ENCODE assay signal across 25 cellular contexts in the genomic region with DNA sequence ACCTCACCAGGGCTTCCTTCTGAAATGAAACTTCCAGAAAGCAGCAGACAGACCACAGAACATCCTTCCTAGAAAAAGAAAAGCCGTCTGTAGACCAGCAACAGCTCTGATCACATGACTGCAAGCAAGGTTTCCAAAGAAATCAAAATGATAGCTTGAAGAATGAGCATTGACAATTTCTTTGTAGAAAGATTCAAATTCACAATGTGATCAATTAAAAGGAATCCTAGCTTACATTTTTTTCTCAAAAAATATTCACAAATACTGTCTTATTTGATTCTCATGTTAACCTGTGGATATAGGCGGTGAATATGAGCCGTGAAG.
DNase-seq lines count a peak whose midpoint lies in the region; ATAC-seq, FAIRE-seq and TF ChIP-seq lines count a peak whose summit lies in the region.
"Had no signal": no experiment of that assay in that cellular context is flagged by ENCODE, and none has a peak within 500 bp of the region (broad histone marks: within the 10 kb centered on the region; RNA-seq: fewer than 3 reads in every experiment).

No MANE protein-coding gene starts in this region.

- H3K36me3 ChIP-seq in adipocyte (ENCODE audit: control insufficient read depth, insufficient read depth, low read length, severe bottlenecking) (no peaks in the 10 kb centered on the region), A673 (ENCODE audit: insufficient read depth, low read length, poor library complexity, severe bottlenecking) (no peaks in the 10 kb centered on the region)
- H3K36me3 ChIP-seq: spleen had no signal

- H3K9me3 ChIP-seq in adipocyte (ENCODE audit: control insufficient read depth, low read length) = no peaks in the 10 kb centered on the region
- H3K9me3 ChIP-seq in A673 (ENCODE audit: low read depth, low read length, poor library complexity, severe bottlenecking) = no peaks in the 10 kb centered on the region
- H3K9me3 ChIP-seq: body of pancreas, spleen, testis had no signal

- no TSS peak for BruUV-seq in A673 (replicated peaks; lab: Mats Ljungman, UMichigan)

- H3K27me3 ChIP-seq in adipocyte (replicated peaks; ENCODE audit: control insufficient read depth, insufficient read depth, low read length) = no peaks in the 10 kb centered on the region
- no peaks in the 10 kb centered on the region for H3K27me3 ChIP-seq in A673 (replicated peaks; ENCODE audit: insufficient read depth, low read depth, low read length, poor library complexity)
- H3K27me3 ChIP-seq: body of pancreas, testis had no signal

- H3K36me3 Mint-ChIP-seq in activated CD4-positive, alpha-beta memory T cell treated with anti-CD3 and anti-CD28 coated beads for 36 hours = no peaks in the 10 kb centered on the region
- H3K36me3 Mint-ChIP-seq in activated CD4-positive, alpha-beta memory T cell treated with anti-CD3 and anti-CD28 coated beads, Interleukin-2, amount 10 ng/mL, durations not matched to agents 7 days and 5 days (ENCODE audit: low read depth) = no peaks in the 10 kb centered on the region
- H3K36me3 Mint-ChIP-seq: CD14-positive monocyte; naive B cell; stimulated activated memory B cell treated with anti-CD40 and anti-IgM and Interleukin-4, amounts not matched to agents 10 μg/mL and 1 μg/mL and 100 μg/mL, for 72 hours had no signal

- no peak overlapping the region for H3K27ac ChIP-seq in A673 (ENCODE audit: low read depth, low read length, poor library complexity, severe bottlenecking)
- H3K27ac ChIP-seq: body of pancreas, foreskin keratinocyte, spleen, testis had no signal

- intact Hi-C loops in activated CD4-positive, alpha-beta memory T cell treated with anti-CD3 and anti-CD28 coated beads for 36 hours (cut with micrococcal nuclease) = loop anchor here (2.0 to 5.0 kb wide), 3 partner anchors 234 to 609 kb away; partner anchors contain the start of genes JMY and TENT2
- intact Hi-C loops in sciatic nerve (cut with DNase I) = no loop called here
- intact Hi-C loops in A673 (cut with micrococcal nuclease; ENCODE audit: unreplicated experiment) = no loop called here

- H3K9ac ChIP-seq in adipocyte (ENCODE audit: low read length) = no peak overlapping the region

- peaks cover 22% of the 10 kb centered on the region for H3K4me1 ChIP-seq in adipocyte (ENCODE audit: control insufficient read depth, insufficient read depth, low read length)
- no peaks in the 10 kb centered on the region for H3K4me1 ChIP-seq in A673 (ENCODE audit: insufficient read depth, low read length, poor library complexity, severe bottlenecking)
- H3K4me1 ChIP-seq: body of pancreas, foreskin keratinocyte, spleen, testis had no signal

- TF ChIP-seq CTCF in A673 (conservative IDR thresholded peaks at IDR 0.05; ENCODE audit: low read depth, low read length) = no peak

- DNase-seq in activated CD4-positive, alpha-beta memory T cell treated with anti-CD3 and anti-CD28 coated beads for 36 hours = no peak
- DNase-seq in activated CD4-positive, alpha-beta memory T cell treated with anti-CD3 and anti-CD28 coated beads, Interleukin-2, amount 10 ng/mL, durations not matched to agents 7 days and 5 days = no peak
- no peak for DNase-seq in GM19239 (ENCODE audit: insufficient read length, low spot score)
- DNase-seq in adipocyte (ENCODE audit: low read depth) = no peak
- no peak for DNase-seq in sciatic nerve (ENCODE audit: low spot score)
- no peak for DNase-seq in A673 (ENCODE audit: low spot score)
- DNase-seq: ACHN; activated effector memory CD4-positive, alpha-beta T cell treated with anti-CD3 and anti-CD28 coated beads, Interleukin-2, amount 50 U/mL, for 16 hours; effector CD4-positive, alpha-beta T cell; H9; Kasumi-1; left colon; naive B cell; NCI-H187 treated with DMSO at 0.1 percent for 48 hours; NCI-H526 treated with DMSO at 0.1 percent for 48 hours; spleen; testis had no signal

- H3K4me3 Mint-ChIP-seq in activated CD4-positive, alpha-beta memory T cell treated with anti-CD3 and anti-CD28 coated beads for 36 hours = no peak overlapping the region
- H3K4me3 Mint-ChIP-seq in activated CD4-positive, alpha-beta memory T cell treated with anti-CD3 and anti-CD28 coated beads, Interleukin-2, amount 10 ng/mL, durations not matched to agents 7 days and 5 days = no peak overlapping the region
- H3K4me3 Mint-ChIP-seq: CD14-positive monocyte; H9; naive B cell; stimulated activated memory B cell treated with anti-CD40 and anti-IgM and Interleukin-4, amounts not matched to agents 10 μg/mL and 1 μg/mL and 100 μg/mL, for 72 hours had no signal

- ATAC-seq in sciatic nerve (peak; percentile 77), HG02970 (IDR thresholded peaks at IDR 0.05; ENCODE audit: low FRiP score, unreplicated experiment) (no peak), HG03565 (IDR thresholded peaks at IDR 0.05; ENCODE audit: unreplicated experiment) (no peak)
- ATAC-seq: body of pancreas; left colon; stimulated activated memory B cell treated with anti-CD40 and anti-IgM and Interleukin-4, amounts not matched to agents 10 μg/mL and 1 μg/mL and 100 μg/mL, for 72 hours had no signal

- H3K4me3 ChIP-seq in adipocyte (ENCODE audit: low read length) = peak overlapping the region; percentile 55
- no peak overlapping the region for H3K4me3 ChIP-seq in A673 (ENCODE audit: low read depth, low read length, poor library complexity, severe bottlenecking)
- H3K4me3 ChIP-seq: body of pancreas, spleen, testis had no signal

- CTCF ChIA-PET in activated CD4-positive, alpha-beta memory T cell treated with anti-CD3 and anti-CD28 coated beads for 36 hours (lab: Charles Lee) = interaction anchor here (0.7 to 1.6 kb wide), 3 partner anchors 9 to 237 kb away, joined by 3 to 6 read pairs (median 3); no protein-coding TSS in a partner anchor
- CTCF ChIA-PET in activated CD4-positive, alpha-beta memory T cell treated with anti-CD3 and anti-CD28 coated beads, Interleukin-2, amount 10 ng/mL, durations not matched to agents 7 days and 5 days (lab: Charles Lee) = no interaction called here
- CTCF ChIA-PET in A673 (lab: Charles Lee) = no interaction called here

- peaks cover 13% of the 10 kb centered on the region for H3K27me3 Mint-ChIP-seq in activated CD4-positive, alpha-beta memory T cell treated with anti-CD3 and anti-CD28 coated beads for 36 hours
- peaks cover 2% of the 10 kb centered on the region for H3K27me3 Mint-ChIP-seq in activated CD4-positive, alpha-beta memory T cell treated with anti-CD3 and anti-CD28 coated beads, Interleukin-2, amount 10 ng/mL, durations not matched to agents 7 days and 5 days

- H3K27ac Mint-ChIP-seq in activated CD4-positive, alpha-beta memory T cell treated with anti-CD3 and anti-CD28 coated beads for 36 hours = peak overlapping the region; percentile 33
- no peak overlapping the region for H3K27ac Mint-ChIP-seq in activated CD4-positive, alpha-beta memory T cell treated with anti-CD3 and anti-CD28 coated beads, Interleukin-2, amount 10 ng/mL, durations not matched to agents 7 days and 5 days
- H3K27ac Mint-ChIP-seq: CD14-positive monocyte; H9; naive B cell; stimulated activated memory B cell treated with anti-CD40 and anti-IgM and Interleukin-4, amounts not matched to agents 10 μg/mL and 1 μg/mL and 100 μg/mL, for 72 hours had no signal

- FAIRE-seq in GM19239 (lab: Jason Lieb, UNC) = peak; percentile 31
- FAIRE-seq: GM12892, TTC549 had no signal

- peaks cover 14% of the 10 kb centered on the region for H3K4me1 Mint-ChIP-seq in activated CD4-positive, alpha-beta memory T cell treated with anti-CD3 and anti-CD28 coated beads for 36 hours (ENCODE audit: low read depth)
- H3K4me1 Mint-ChIP-seq in activated CD4-positive, alpha-beta memory T cell treated with anti-CD3 and anti-CD28 coated beads, Interleukin-2, amount 10 ng/mL, durations not matched to agents 7 days and 5 days = peaks cover 25% of the 10 kb centered on the region
- H3K4me1 Mint-ChIP-seq: CD14-positive monocyte; naive B cell; stimulated activated memory B cell treated with anti-CD40 and anti-IgM and Interleukin-4, amounts not matched to agents 10 μg/mL and 1 μg/mL and 100 μg/mL, for 72 hours had no signal

- no peaks in the 10 kb centered on the region for H3K9me3 Mint-ChIP-seq in activated CD4-positive, alpha-beta memory T cell treated with anti-CD3 and anti-CD28 coated beads for 36 hours
- H3K9me3 Mint-ChIP-seq in activated CD4-positive, alpha-beta memory T cell treated with anti-CD3 and anti-CD28 coated beads, Interleukin-2, amount 10 ng/mL, durations not matched to agents 7 days and 5 days = no peaks in the 10 kb centered on the region
- H3K9me3 Mint-ChIP-seq: CD14-positive monocyte; H9; stimulated activated memory B cell treated with anti-CD40 and anti-IgM and Interleukin-4, amounts not matched to agents 10 μg/mL and 1 μg/mL and 100 μg/mL, for 72 hours had no signal

- POLR2A ChIA-PET in activated CD4-positive, alpha-beta memory T cell treated with anti-CD3 and anti-CD28 coated beads for 36 hours (lab: Charles Lee) = no interaction called here
- POLR2A ChIA-PET in activated CD4-positive, alpha-beta memory T cell treated with anti-CD3 and anti-CD28 coated beads, Interleukin-2, amount 10 ng/mL, durations not matched to agents 7 days and 5 days (lab: Charles Lee) = no interaction called here
- POLR2A ChIA-PET in A673 (lab: Charles Lee; ENCODE audit: low non-redundant PET) = no interaction called here
